Comparison of ENCODE assay signal across 1 cellular context in the genomic region with DNA sequence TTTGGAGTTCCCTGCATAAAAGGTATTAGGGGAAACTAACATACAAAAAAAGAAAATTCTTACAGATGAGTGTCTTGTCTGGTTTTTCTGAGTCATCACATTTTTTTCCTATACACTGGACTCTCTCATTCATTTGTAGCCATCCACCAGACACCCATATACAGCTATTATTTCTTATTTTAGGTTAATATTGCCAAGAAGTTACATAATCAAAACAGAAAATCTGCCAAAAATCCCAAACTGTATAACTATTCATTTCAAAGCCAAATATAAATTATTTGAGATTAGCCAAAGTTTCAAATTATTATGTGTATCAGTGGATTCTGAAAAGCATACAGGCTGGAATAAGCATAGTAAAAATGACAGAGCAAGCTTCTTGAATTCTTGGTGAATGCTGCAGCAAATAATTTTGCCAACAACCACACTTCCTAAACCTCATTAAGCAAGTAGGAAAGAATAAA.
TF ChIP-seq lines count a peak whose summit lies in the region.

No MANE protein-coding gene starts in this region.

TF ChIP-seq in WTC11, 78 proteins besides CTCF, POLR2A, EP300 and RAD21 (continued from another document):
- TF ChIP-seq, protein P1, sequence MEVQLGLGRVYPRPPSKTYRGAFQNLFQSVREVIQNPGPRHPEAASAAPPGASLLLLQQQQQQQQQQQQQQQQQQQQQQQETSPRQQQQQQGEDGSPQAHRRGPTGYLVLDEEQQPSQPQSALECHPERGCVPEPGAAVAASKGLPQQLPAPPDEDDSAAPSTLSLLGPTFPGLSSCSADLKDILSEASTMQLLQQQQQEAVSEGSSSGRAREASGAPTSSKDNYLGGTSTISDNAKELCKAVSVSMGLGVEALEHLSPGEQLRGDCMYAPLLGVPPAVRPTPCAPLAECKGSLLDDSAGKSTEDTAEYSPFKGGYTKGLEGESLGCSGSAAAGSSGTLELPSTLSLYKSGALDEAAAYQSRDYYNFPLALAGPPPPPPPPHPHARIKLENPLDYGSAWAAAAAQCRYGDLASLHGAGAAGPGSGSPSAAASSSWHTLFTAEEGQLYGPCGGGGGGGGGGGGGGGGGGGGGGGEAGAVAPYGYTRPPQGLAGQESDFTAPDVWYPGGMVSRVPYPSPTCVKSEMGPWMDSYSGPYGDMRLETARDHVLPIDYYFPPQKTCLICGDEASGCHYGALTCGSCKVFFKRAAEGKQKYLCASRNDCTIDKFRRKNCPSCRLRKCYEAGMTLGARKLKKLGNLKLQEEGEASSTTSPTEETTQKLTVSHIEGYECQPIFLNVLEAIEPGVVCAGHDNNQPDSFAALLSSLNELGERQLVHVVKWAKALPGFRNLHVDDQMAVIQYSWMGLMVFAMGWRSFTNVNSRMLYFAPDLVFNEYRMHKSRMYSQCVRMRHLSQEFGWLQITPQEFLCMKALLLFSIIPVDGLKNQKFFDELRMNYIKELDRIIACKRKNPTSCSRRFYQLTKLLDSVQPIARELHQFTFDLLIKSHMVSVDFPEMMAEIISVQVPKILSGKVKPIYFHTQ (CRISPR knock-in tag; IDR thresholded peaks at IDR 0.05), result no peak
- no peak for TF ChIP-seq ESRRA (CRISPR knock-in tag; IDR thresholded peaks at IDR 0.05; ENCODE audit: borderline replicate concordance)
- TF ChIP-seq ZNF416 (CRISPR knock-in tag; IDR thresholded peaks at IDR 0.05), result no peak
- no peak for TF ChIP-seq TP53 (CRISPR knock-in tag; IDR thresholded peaks at IDR 0.05)
- no peak for TF ChIP-seq RORB (CRISPR knock-in tag; IDR thresholded peaks at IDR 0.05)
- TF ChIP-seq NR3C1 (CRISPR knock-in tag; conservative IDR thresholded peaks at IDR 0.05; ENCODE audit: low read depth), result no peak
